In genomic region chr3:142987080-142987700, GRCh38 we compare ENCODE assay signal across 8 cellular contexts. TPM values are rescaled to one million over a fixed set of nuclear protein-coding genes. Genes with fewer than 3 reads are reported as not detected.
A peak's percentile ranks its signal among the peaks of the same experiment; 100 is the strongest.
DNase-seq lines count a peak whose midpoint lies in the region; ATAC-seq, FAIRE-seq and TF ChIP-seq lines count a peak whose summit lies in the region.

No MANE protein-coding gene starts in this region.

- TF ChIP-seq POLR2A in breast epithelium (IDR thresholded peaks at IDR 0.05) (no peak), HepG2 (IDR thresholded peaks at IDR 0.05; ENCODE audit: insufficient read depth in 1 of 2, low read depth in 2 of 2, low read length in 2 of 2) (no peak)

- H3K27me3 Mint-ChIP-seq in H9 (ENCODE audit: low read depth) = no peaks in the 10 kb centered on the region; the same call in 1 of the 2 replicates
- peaks cover 2% of the 10 kb centered on the region for H3K27me3 Mint-ChIP-seq in activated naive CD8-positive, alpha-beta T cell treated with anti-CD3 and anti-CD28 coated beads, Interleukin-2, amount 50 U/mL, for 24 hours

- no peak overlapping the region for H4K8ac ChIP-seq in H9 (replicated peaks; ENCODE audit: insufficient read length, low read depth, low read length)

- H3K27ac Mint-ChIP-seq in H9 = no peak overlapping the region
- no peak overlapping the region for H3K27ac Mint-ChIP-seq in activated naive CD8-positive, alpha-beta T cell treated with anti-CD3 and anti-CD28 coated beads, Interleukin-2, amount 50 U/mL, for 24 hours

- H3K4me1 ChIP-seq in H9 (ENCODE audit: insufficient read depth, low read length) (no peaks in the 10 kb centered on the region), breast epithelium (no peaks in the 10 kb centered on the region), HepG2 (ENCODE audit: insufficient read depth, low read length) (peaks cover 40% of the 10 kb centered on the region)

- H3K9me3 Mint-ChIP-seq in H9 = no peaks in the 10 kb centered on the region
- no peaks in the 10 kb centered on the region for H3K9me3 Mint-ChIP-seq in activated naive CD8-positive, alpha-beta T cell treated with anti-CD3 and anti-CD28 coated beads, Interleukin-2, amount 50 U/mL, for 24 hours

- H3K36me3 ChIP-seq in breast epithelium (no peaks in the 10 kb centered on the region), HepG2 (replicated peaks in 1 of 2; ENCODE audit: control insufficient read depth in 1 of 2, insufficient read depth in 2 of 2, low read length in 2 of 2) (no peaks in the 10 kb centered on the region)

- peak; percentile 60 for FAIRE-seq in HepG2 (lab: Jason Lieb, UNC)

- POLR2A ChIA-PET in HepG2 (lab: Yijun Ruan, JAX) = interaction anchor here (0.9 to 1.3 kb wide), 3 partner anchors 14 to 46 kb away, joined by 3 read pairs; partner anchors contain the start of gene U2SURP

- no peak overlapping the region for H3K18ac ChIP-seq in H9 (ENCODE audit: insufficient read length, low read depth, low read length)

- H3K9me3 ChIP-seq in H9 (ENCODE audit: control insufficient read depth, low read depth, low read length) (no peaks in the 10 kb centered on the region), breast epithelium (no peaks in the 10 kb centered on the region), HepG2 (ENCODE audit: low read length) (no peaks in the 10 kb centered on the region)

- H4K5ac ChIP-seq in H9 (ENCODE audit: insufficient read length, low read depth, low read length) = no peak overlapping the region

- no peak overlapping the region for H3K23ac ChIP-seq in H9 (ENCODE audit: insufficient read length, low read depth, low read length)

- no peak overlapping the region for H2BK5ac ChIP-seq in H9 (ENCODE audit: insufficient read length, low read length)

- intact Hi-C loops in breast epithelium (cut with DNase I; ENCODE audit: low total_unique reads) (no loop called here), HepG2 (cut with micrococcal nuclease; ENCODE audit: unreplicated experiment) (loop anchor here (1.0 to 2.0 kb wide), 2 partner anchors 58 to 158 kb away; no protein-coding TSS in a partner anchor)

- no peak overlapping the region for H2BK15ac ChIP-seq in H9 (ENCODE audit: low read depth, low read length)

- no peaks in the 10 kb centered on the region; a peak in 1 of 7 replicates for H3K36me3 Mint-ChIP-seq in H9 (ENCODE audit: insufficient read depth in 1 of 3, low read depth in 3 of 3)
- H3K36me3 Mint-ChIP-seq in activated naive CD8-positive, alpha-beta T cell treated with anti-CD3 and anti-CD28 coated beads, Interleukin-2, amount 50 U/mL, for 24 hours (ENCODE audit: low read depth) = no peaks in the 10 kb centered on the region

- H3K4me3 ChIP-seq in breast epithelium (no peak overlapping the region), HepG2 (replicated peaks in 1 of 3; ENCODE audit: insufficient read depth in 1 of 3, low read depth in 2 of 3, low read length in 3 of 3) (no peak overlapping the region)

- H3K4ac ChIP-seq in H9 (ENCODE audit: low read depth, low read length) = no peak overlapping the region

- TF ChIP-seq EP300 in HepG2 (IDR thresholded peaks at IDR 0.05; ENCODE audit: low read depth in 2 of 2, low read length in 2 of 2) (no peak), HepG2 (CRISPR knock-in tag; IDR thresholded peaks at IDR 0.05; ENCODE audit: borderline replicate concordance) (no peak)

- no peak overlapping the region for H3K4me3 Mint-ChIP-seq in H9
- no peak overlapping the region for H3K4me3 Mint-ChIP-seq in activated naive CD8-positive, alpha-beta T cell treated with anti-CD3 and anti-CD28 coated beads, Interleukin-2, amount 50 U/mL, for 24 hours

- H3K4me2 ChIP-seq in H9 (ENCODE audit: insufficient read depth, insufficient read length, low read length) (no peak overlapping the region), HepG2 (ENCODE audit: low read depth, low read length) (no peak overlapping the region; the same call in 1 of the 2 replicates)

- no peaks in the 10 kb centered on the region for H3K79me1 ChIP-seq in H9 (ENCODE audit: insufficient read depth, low read depth, low read length, poor library complexity, severe bottlenecking)

- H3K9ac ChIP-seq in H9 (ENCODE audit: extremely low read depth, insufficient read length, low read length) = no peak overlapping the region
- H3K9ac ChIP-seq in HepG2 (ENCODE audit: insufficient read depth, low read depth, low read length) = no peak overlapping the region

- H3K79me2 ChIP-seq in H9 (ENCODE audit: insufficient read depth, low read length) (no peaks in the 10 kb centered on the region), HepG2 (ENCODE audit: insufficient read depth, low read length) (no peaks in the 10 kb centered on the region)

- no peaks in the 10 kb centered on the region for H4K20me1 ChIP-seq in H9 (ENCODE audit: control insufficient read depth, insufficient read depth, insufficient read length)
- no peaks in the 10 kb centered on the region for H4K20me1 ChIP-seq in HepG2 (ENCODE audit: insufficient read depth, low read length)

- no peak overlapping the region for H2BK12ac ChIP-seq in H9 (ENCODE audit: insufficient read length, low read depth, low read length)

- H3K56ac ChIP-seq in H9 (ENCODE audit: insufficient read length, low read depth, low read length) = no peak overlapping the region

- in situ Hi-C loops in HepG2 (cut with HindIII; ENCODE audit: extremely low pct_ligation_motif_present, low pct_unique_long_range_greater_than_20kb) = no loop called here

- H2AK5ac ChIP-seq in H9 (ENCODE audit: insufficient read length, low read length) = no peak overlapping the region

- H4K91ac ChIP-seq in H9 (ENCODE audit: insufficient read length, low read depth, low read length) = no peak overlapping the region

- H2AFZ ChIP-seq in H9 (ENCODE audit: low read length) = no peak overlapping the region
- H2AFZ ChIP-seq in HepG2 (ENCODE audit: low read length) = no peak overlapping the region

- H2BK120ac ChIP-seq in H9 (ENCODE audit: low read depth, low read length, poor library complexity, severe bottlenecking) = no peak overlapping the region

- TF ChIP-seq CTCF in H9 (conservative IDR thresholded peaks at IDR 0.05) = peak; percentile 76
- peak; percentile 38 to 74 (median 55) for TF ChIP-seq CTCF in breast epithelium (IDR thresholded peaks at IDR 0.05)
- TF ChIP-seq CTCF in HepG2 (CRISPR knock-in tag; IDR thresholded peaks at IDR 0.05) = peak; percentile 60

- H3K27ac ChIP-seq in H9 (ENCODE audit: insufficient read length, low read depth, low read length) = no peak overlapping the region
- H3K27ac ChIP-seq in breast epithelium = no peak overlapping the region
- no peak overlapping the region for H3K27ac ChIP-seq in HepG2 (ENCODE audit: extremely low read length, insufficient read depth, low read length)

- DNase-seq in COR-L47 (lab: John Stamatoyannopoulos, UW) (peak; percentile 36), H9 (no peak), NCI-H446 (lab: John Stamatoyannopoulos, UW) (peak; percentile 53 to 73), breast epithelium (ENCODE audit: low spot score in 2 of 2) (no peak), HepG2 (ENCODE audit: low spot score) (peak; percentile 18)
- DNase-seq in activated effector memory CD4-positive, alpha-beta T cell treated with anti-CD3 and anti-CD28 coated beads, Interleukin-2, amount 50 U/mL, for 16 hours = no peak
- no peak for DNase-seq in activated naive CD8-positive, alpha-beta T cell treated with anti-CD3 and anti-CD28 coated beads, Interleukin-2, amount 50 U/mL, for 24 hours
- DNase-seq in stimulated activated CD4-positive, alpha-beta T cell treated with anti-CD3 and anti-CD28 coated beads, Interleukin-4, amount 100 ng/mL, for 24 hours = no peak

- BruUV-seq in HepG2 (replicated peaks; lab: Mats Ljungman, UMichigan) = no TSS peak

- no peaks in the 10 kb centered on the region for H3K23me2 ChIP-seq in H9 (ENCODE audit: insufficient read length, low read depth, low read length, poor library complexity, severe bottlenecking)

- H3T11ph ChIP-seq in H9 (ENCODE audit: low read length) = no peak overlapping the region

- peak; percentile 20; the same call in 1 of the 3 replicates for ATAC-seq in HepG2
- ATAC-seq in activated naive CD8-positive, alpha-beta T cell treated with anti-CD3 and anti-CD28 coated beads, Interleukin-2, amount 50 U/mL, for 24 hours = no peak

- no CpG with 5 or more reads among the region's 5 CpGs for WGBS in H9 (ENCODE audit: extremely low coverage, insufficient read length, low lambda C conversion rate)
- WGBS in HepG2 (ENCODE audit: low lambda C conversion rate) = 59% methylated on average over 5 of the region's 5 CpGs

- CTCF ChIA-PET in HepG2 (lab: Yijun Ruan, JAX; ENCODE audit: low intra/inter-chr PET ratio, low total read pairs) = interaction anchor here (1.0 to 2.6 kb wide), 4 partner anchors 54 to 400 kb away, joined by 3 to 67 read pairs (median 8); no protein-coding TSS in a partner anchor

- peak; percentile 49; the same call in 1 of the 2 replicates for TF ChIP-seq RAD21 in HepG2 (CRISPR knock-in tag; IDR thresholded peaks at IDR 0.05)

- H3K27me3 ChIP-seq in H9 (ENCODE audit: insufficient read depth, low read length) (no peaks in the 10 kb centered on the region), breast epithelium (no peaks in the 10 kb centered on the region), HepG2 (ENCODE audit: control insufficient read depth in 1 of 2, insufficient read depth in 2 of 2, low read length in 2 of 2) (peaks cover 0 to 1% of the 10 kb centered on the region in 2 experiments; a peak in 1 of 5 replicates)

- no peak overlapping the region for H2BK20ac ChIP-seq in H9 (ENCODE audit: low read depth, low read length, poor library complexity, severe bottlenecking)

- peaks cover 5 to 12% of the 10 kb centered on the region in 2 experiments for H3K4me1 Mint-ChIP-seq in H9
- no peaks in the 10 kb centered on the region for H3K4me1 Mint-ChIP-seq in activated naive CD8-positive, alpha-beta T cell treated with anti-CD3 and anti-CD28 coated beads, Interleukin-2, amount 50 U/mL, for 24 hours

- H3K14ac ChIP-seq in H9 (ENCODE audit: insufficient read depth, low read length) = no peak overlapping the region

RNA-seq across cellular contexts. Expression of gene U2SURP, which starts 14.2 kb away (rescaled TPM):
- total RNA-seq in H9 (2021) (164 and 168 TPM in 2 replicates), breast epithelium (100 to 1,000 TPM in 1 of 3 donors, 10 to 100 TPM in 2; 79.8 to 122 (median 96.4) TPM), HepG2 (2016; rRNA removed; fragmentation: Illumina TruSeq; extraction: Trizol) (173 and 250 TPM in 2 replicates)
- total RNA-seq in HepG2 (2016; cell fraction: cytosol; rRNA removed; fragmentation: Illumina TruSeq; extraction: Trizol; ENCODE audit: low read depth) = 14.1 and 18.4 TPM in 2 replicates
- 173 and 234 TPM in 2 replicates for total RNA-seq in HepG2 (2016; cell fraction: insoluble cytoplasmic fraction; rRNA removed; fragmentation: Illumina TruSeq; extraction: Trizol)
- 38.5 and 45.7 TPM in 2 replicates for total RNA-seq in HepG2 (2016; cell fraction: membrane; rRNA removed; fragmentation: Illumina TruSeq; extraction: Trizol)
- 249 and 251 TPM in 2 replicates for total RNA-seq in HepG2 (2016; cell fraction: nucleus; rRNA removed; fragmentation: Illumina TruSeq; extraction: Trizol)
- polyA plus RNA-seq in HepG2 (2011; rRNA removed) = 41.3 and 55.9 TPM in 2 replicates
- polyA plus RNA-seq in HepG2 (2011; cell fraction: cytosol; rRNA removed) = 8.6 and 12.8 TPM in 2 replicates
- polyA plus RNA-seq in HepG2 (2011; cell fraction: nucleus; rRNA removed) = 39.7 and 59.0 TPM in 2 replicates
- 63.0 and 109 TPM in 2 replicates for polyA plus RNA-seq in HepG2 (2012)
- 3.4 and 3.6 TPM in 2 replicates for polyA plus RNA-seq in HepG2 (2016; cell fraction: cytosol; fragmentation: Illumina TruSeq; extraction: Trizol; ENCODE audit: low read depth)
- polyA plus RNA-seq in HepG2 (2016; cell fraction: insoluble cytoplasmic fraction; fragmentation: Illumina TruSeq; extraction: Trizol; ENCODE audit: low read depth) = 156 and 157 TPM in 2 replicates
- polyA plus RNA-seq in HepG2 (2016; cell fraction: membrane; fragmentation: Illumina TruSeq; extraction: Trizol; ENCODE audit: low read depth) = 9.2 and 11.6 TPM in 2 replicates
- 227 and 232 TPM in 2 replicates for polyA plus RNA-seq in HepG2 (2016; cell fraction: nucleus; fragmentation: Illumina TruSeq; extraction: Trizol; ENCODE audit: insufficient read depth, low read depth)
- 58.3 and 119 TPM in 2 replicates for polyA minus RNA-seq in HepG2 (2011; rRNA and poly(A)+ RNA removed; ENCODE audit: low replicate concordance)
- polyA minus RNA-seq in HepG2 (2011; cell fraction: cytosol; rRNA and poly(A)+ RNA removed) = 33.5 and 35.1 TPM in 2 replicates
- 254 and 272 TPM in 2 replicates for polyA minus RNA-seq in HepG2 (2011; cell fraction: nucleus; rRNA and poly(A)+ RNA removed)

RNA-seq across cellular contexts. Expression of gene PAQR9, which starts 23.7 kb away (rescaled TPM):
- total RNA-seq in H9 (2021) = 2.3 and 3.2 TPM in 2 replicates
- not detected for total RNA-seq in breast epithelium
- 10.3 and 10.4 TPM in 2 replicates for total RNA-seq in HepG2 (2016; rRNA removed; fragmentation: Illumina TruSeq; extraction: Trizol)
- 3.6 and 3.8 TPM in 2 replicates for total RNA-seq in HepG2 (2016; cell fraction: cytosol; rRNA removed; fragmentation: Illumina TruSeq; extraction: Trizol; ENCODE audit: low read depth)
- 10.3 and 10.5 TPM in 2 replicates for total RNA-seq in HepG2 (2016; cell fraction: insoluble cytoplasmic fraction; rRNA removed; fragmentation: Illumina TruSeq; extraction: Trizol)
- total RNA-seq in HepG2 (2016; cell fraction: membrane; rRNA removed; fragmentation: Illumina TruSeq; extraction: Trizol) = 12.0 and 13.5 TPM in 2 replicates
- total RNA-seq in HepG2 (2016; cell fraction: nucleus; rRNA removed; fragmentation: Illumina TruSeq; extraction: Trizol) = 9.3 and 10.1 TPM in 2 replicates
- polyA plus RNA-seq in HepG2 (2011; rRNA removed) = 3.7 and 8.4 TPM in 2 replicates
- 4.9 and 6.5 TPM in 2 replicates for polyA plus RNA-seq in HepG2 (2011; cell fraction: cytosol; rRNA removed)
- 8.2 and 13.0 TPM in 2 replicates for polyA plus RNA-seq in HepG2 (2011; cell fraction: nucleus; rRNA removed)
- polyA plus RNA-seq in HepG2 (2012) = 9.1 and 16.7 TPM in 2 replicates
- 4.6 and 5.9 TPM in 2 replicates for polyA plus RNA-seq in HepG2 (2016; cell fraction: cytosol; fragmentation: Illumina TruSeq; extraction: Trizol; ENCODE audit: low read depth)
- 13.7 and 14.1 TPM in 2 replicates for polyA plus RNA-seq in HepG2 (2016; cell fraction: insoluble cytoplasmic fraction; fragmentation: Illumina TruSeq; extraction: Trizol; ENCODE audit: low read depth)
- 12.2 and 13.8 TPM in 2 replicates for polyA plus RNA-seq in HepG2 (2016; cell fraction: membrane; fragmentation: Illumina TruSeq; extraction: Trizol; ENCODE audit: low read depth)
- polyA plus RNA-seq in HepG2 (2016; cell fraction: nucleus; fragmentation: Illumina TruSeq; extraction: Trizol; ENCODE audit: insufficient read depth, low read depth) = 16.0 and 16.8 TPM in 2 replicates
- polyA minus RNA-seq in HepG2 (2011; rRNA and poly(A)+ RNA removed; ENCODE audit: low replicate concordance) = 26.7 TPM in 1 of 2 replicates, not detected in the other
- polyA minus RNA-seq in HepG2 (2011; cell fraction: cytosol; rRNA and poly(A)+ RNA removed) = 5.5 and 9.2 TPM in 2 replicates
- polyA minus RNA-seq in HepG2 (2011; cell fraction: nucleus; rRNA and poly(A)+ RNA removed) = 10.3 and 15.8 TPM in 2 replicates

Comparison
In these comparisons a context has a peak if more than half of its experiments do, and no peak if none do; other contexts are left out.
1. DNase-seq: peak in COR-L47 (single experiment), NCI-H446 (2 of 2) and HepG2 (single experiment); none in H9 (single experiment), breast epithelium (0 of 2), activated effector memory CD4-positive, alpha-beta T cell treated with anti-CD3 and anti-CD28 coated beads, Interleukin-2, amount 50 U/mL, for 16 hours (single experiment), activated naive CD8-positive, alpha-beta T cell treated with anti-CD3 and anti-CD28 coated beads, Interleukin-2, amount 50 U/mL, for 24 hours (single experiment) and stimulated activated CD4-positive, alpha-beta T cell treated with anti-CD3 and anti-CD28 coated beads, Interleukin-4, amount 100 ng/mL, for 24 hours (single experiment).
2. Peak in every context shown above with its lines, with median percentiles within 50 percentile points of each other: CTCF ChIP-seq.